24 cellular contexts compared by ENCODE assay signal in genomic region chr5:74956278-74956677, GRCh38.
"Had no signal": no experiment of that assay in that cellular context is flagged by ENCODE, and none has a peak within 500 bp of the region (broad histone marks: within the 10 kb centered on the region; RNA-seq: fewer than 3 reads in every experiment).

No MANE protein-coding gene starts in this region.

- H3K27ac Mint-ChIP-seq: activated naive CD4-positive, alpha-beta T cell treated with anti-CD3 and anti-CD28 coated beads, Interleukin-2, amount 50 U/mL, for 24 hours; immature natural killer cell; stimulated activated effector memory CD8-positive, alpha-beta T cell treated with anti-CD3 and anti-CD28 coated beads, Interleukin-12 subunit alpha, Interleukin-12 subunit beta, amount 100 ng/mL, for 72 hours; stimulated activated naive CD8-positive, alpha-beta T cell treated with anti-CD3 and anti-CD28 coated beads, Interleukin-15, amount 100 ng/mL, for 72 hours had no signal

- H3K36me3 ChIP-seq: ascending aorta, right lobe of liver, suprapubic skin, tibial nerve, uterus, WERI-Rb-1 had no signal

- H3K27me3 Mint-ChIP-seq: activated naive CD4-positive, alpha-beta T cell treated with anti-CD3 and anti-CD28 coated beads, Interleukin-2, amount 50 U/mL, for 24 hours; stimulated activated naive CD8-positive, alpha-beta T cell treated with anti-CD3 and anti-CD28 coated beads, Interleukin-15, amount 100 ng/mL, for 72 hours had no signal

- H3K4me3 Mint-ChIP-seq: activated naive CD4-positive, alpha-beta T cell treated with anti-CD3 and anti-CD28 coated beads, Interleukin-2, amount 50 U/mL, for 24 hours; immature natural killer cell; stimulated activated effector memory CD8-positive, alpha-beta T cell treated with anti-CD3 and anti-CD28 coated beads, Interleukin-12 subunit alpha, Interleukin-12 subunit beta, amount 100 ng/mL, for 72 hours; stimulated activated naive CD8-positive, alpha-beta T cell treated with anti-CD3 and anti-CD28 coated beads, Interleukin-15, amount 100 ng/mL, for 72 hours had no signal

- H3K4me3 ChIP-seq: ascending aorta, coronary artery, mucosa of descending colon, right lobe of liver, skin epidermis, suprapubic skin, tibial nerve, uterus had no signal

- H3K9me3 ChIP-seq: ascending aorta, mucosa of descending colon, right lobe of liver, suprapubic skin, tibial nerve, uterus had no signal

- ATAC-seq: left ventricle myocardium superior; mucosa of descending colon; stimulated activated effector memory CD8-positive, alpha-beta T cell treated with anti-CD3 and anti-CD28 coated beads, Interleukin-12 subunit alpha, Interleukin-12 subunit beta, amount 100 ng/mL, for 72 hours; stimulated activated naive CD8-positive, alpha-beta T cell treated with anti-CD3 and anti-CD28 coated beads, Interleukin-15, amount 100 ng/mL, for 72 hours had no signal

- H3K9me3 Mint-ChIP-seq: activated naive CD4-positive, alpha-beta T cell treated with anti-CD3 and anti-CD28 coated beads, Interleukin-2, amount 50 U/mL, for 24 hours; stimulated activated effector memory CD8-positive, alpha-beta T cell treated with anti-CD3 and anti-CD28 coated beads, Interleukin-12 subunit alpha, Interleukin-12 subunit beta, amount 100 ng/mL, for 72 hours had no signal

- H3K4me1 Mint-ChIP-seq: immature natural killer cell; stimulated activated effector memory CD8-positive, alpha-beta T cell treated with anti-CD3 and anti-CD28 coated beads, Interleukin-12 subunit alpha, Interleukin-12 subunit beta, amount 100 ng/mL, for 72 hours had no signal

- DNase-seq: activated CD4-positive, alpha-beta T cell treated with anti-CD3 and anti-CD28 coated beads, Interleukin-2, amount 50 U/mL, for 1 hour; activated CD4-positive, CD25-positive, alpha-beta regulatory T cell treated with anti-CD3 and anti-CD28 coated beads, Interleukin-2, amount 50 U/mL, for 72 hours; activated gamma-delta T cell treated with Interleukin-2 at 50 U/mL for 16 hours; activated T-cell treated with anti-CD3 and anti-CD28 coated beads, Interleukin-2, amount 50 U/mL, for 1 hour; cerebellar nuclear complex; erythroblast; foreskin fibroblast; immature natural killer cell; left ventricle myocardium superior; mucosa of descending colon; occipital lobe; right lobe of liver; stimulated activated CD4-positive, alpha-beta T cell treated with anti-CD3 and anti-CD28 coated beads, Interleukin-1b, Interleukin-23, amount 100 ng/mL, for 48 hours; stimulated activated naive CD8-positive, alpha-beta T cell treated with anti-CD3 and anti-CD28 coated beads, Interleukin-15, amount 100 ng/mL, for 72 hours; T-helper 1 cell; uterus; WERI-Rb-1 had no signal

- H3K4me1 ChIP-seq: ascending aorta, tibial nerve, uterus had no signal

- H3K27me3 ChIP-seq: ascending aorta, right lobe of liver, suprapubic skin, tibial nerve, uterus had no signal

- H3K27ac ChIP-seq: ascending aorta, coronary artery, right lobe of liver, skin epidermis, suprapubic skin, tibial nerve, uterus, WERI-Rb-1 had no signal

- H3K36me3 Mint-ChIP-seq: activated naive CD4-positive, alpha-beta T cell treated with anti-CD3 and anti-CD28 coated beads, Interleukin-2, amount 50 U/mL, for 24 hours; stimulated activated effector memory CD8-positive, alpha-beta T cell treated with anti-CD3 and anti-CD28 coated beads, Interleukin-12 subunit alpha, Interleukin-12 subunit beta, amount 100 ng/mL, for 72 hours had no signal
